9 cellular contexts compared by ENCODE assay signal in the genomic region with DNA sequence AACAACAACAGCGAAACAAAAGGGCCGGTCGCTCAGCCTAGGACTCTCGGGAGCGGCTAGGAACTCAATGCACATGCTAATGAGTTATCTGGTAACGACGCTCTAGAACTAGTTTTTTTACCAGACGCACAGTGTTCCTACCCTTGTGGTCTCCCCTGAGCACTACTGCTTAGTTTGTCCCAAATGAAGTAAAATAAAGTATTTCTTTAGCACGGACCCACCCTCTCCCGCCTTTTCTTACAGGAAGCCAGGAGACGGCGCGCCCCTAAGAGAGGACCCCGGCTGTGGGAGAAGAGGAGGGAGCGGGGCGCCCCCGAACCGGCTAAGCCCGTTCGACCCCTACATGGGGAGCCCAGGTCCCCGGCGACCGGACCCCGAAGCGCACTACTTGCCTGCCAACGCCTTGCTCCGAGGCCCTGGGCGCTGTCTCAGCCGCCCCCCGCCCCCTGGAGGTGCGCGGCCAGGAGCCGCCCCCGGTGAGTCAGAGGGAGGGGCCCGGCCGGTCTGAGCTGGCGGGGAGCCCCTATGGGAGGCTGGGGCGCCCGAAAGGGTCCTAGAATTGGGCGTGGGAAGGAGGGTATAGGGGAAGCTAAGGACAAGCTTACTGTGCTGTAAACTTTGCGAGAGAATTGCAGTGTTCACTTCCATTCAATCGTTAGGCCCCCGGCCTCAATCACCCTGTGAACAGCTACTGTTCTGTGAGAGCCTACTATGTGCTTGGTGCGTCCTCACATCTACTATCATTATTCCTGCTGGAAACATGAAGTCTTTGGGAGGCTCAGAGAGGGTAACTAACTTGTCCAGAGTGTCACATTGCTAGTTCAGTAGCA. TPM values are rescaled to one million over a fixed set of nuclear protein-coding genes. Genes with fewer than 3 reads are reported as not detected.
A peak's percentile ranks its signal among the peaks of the same experiment; 100 is the strongest.
DNase-seq lines count a peak whose midpoint lies in the region; ATAC-seq, FAIRE-seq and TF ChIP-seq lines count a peak whose summit lies in the region.
"Had no signal": no experiment of that assay in that cellular context is flagged by ENCODE, and none has a peak within 500 bp of the region (broad histone marks: within the 10 kb centered on the region; RNA-seq: fewer than 3 reads in every experiment).

No MANE protein-coding gene starts in this region.

- no peak for TF ChIP-seq EP300 in GM12878 (IDR thresholded peaks at IDR 0.05; ENCODE audit: borderline replicate concordance in 1 of 2, control insufficient read depth in 1 of 2, low read depth in 2 of 2, low read length in 2 of 2)

- TF ChIP-seq POLR2A in GM12878 (IDR thresholded peaks at IDR 0.05; ENCODE audit: low read depth, low read length), result no peak

- CTCF ChIA-PET in GM12878 (lab: Yijun Ruan, JAX), result interaction anchor here (1.1 to 3.6 kb wide), 4 partner anchors 22 to 138 kb away, joined by 3 to 12 read pairs (median 5); no protein-coding TSS in a partner anchor

- no peak overlapping the region for H3K27ac ChIP-seq in GM12878 (ENCODE audit: control insufficient read depth, insufficient read depth)

- H3K36me3 Mint-ChIP-seq in IgD-negative memory B cell, result no peaks in the 10 kb centered on the region

- BruUV-seq in GM12878 (replicated peaks; lab: Mats Ljungman, UMichigan), result no TSS peak

- H3K27ac Mint-ChIP-seq in IgD-negative memory B cell, result peak overlapping the region; percentile 16 to 83 (median 77)

- intact Hi-C loops in GM12878 (cut with micrococcal nuclease; ENCODE audit: unreplicated experiment), result no loop called here

- H3K27me3 ChIP-seq in GM12878 (replicated peaks in 1 of 2; ENCODE audit: control insufficient read depth in 2 of 2, insufficient read depth in 2 of 2, low read length in 1 of 2) (no peaks in the 10 kb centered on the region), kidney epithelial cell (ENCODE audit: control insufficient read depth, insufficient read depth, low read length) (no peaks in the 10 kb centered on the region)

- H3K9me3 Mint-ChIP-seq in IgD-negative memory B cell, result no peaks in the 10 kb centered on the region

- H3K36me3 ChIP-seq in GM12878 (ENCODE audit: control insufficient read depth in 2 of 2, insufficient read depth in 2 of 2, low read length in 1 of 2) (no peaks in the 10 kb centered on the region), kidney epithelial cell (ENCODE audit: control insufficient read depth, insufficient read depth, low read length) (no peaks in the 10 kb centered on the region)

- no peak for ATAC-seq in GM12878

- peak overlapping the region; percentile 86 to 99 (median 97) for H3K4me3 Mint-ChIP-seq in IgD-negative memory B cell

- no peak for FAIRE-seq in GM12878 (lab: Jason Lieb, UNC)
- FAIRE-seq: colon had no signal

- H3K27me3 Mint-ChIP-seq in IgD-negative memory B cell, result no peaks in the 10 kb centered on the region

- H4K20me1 ChIP-seq in GM12878 (ENCODE audit: control insufficient read depth, insufficient read depth), result no peaks in the 10 kb centered on the region

- H3K79me2 ChIP-seq in GM12878 (ENCODE audit: control insufficient read depth, insufficient read depth, low read length), result peaks cover 2% of the 10 kb centered on the region

- H3K9me3 ChIP-seq in GM12878 (replicated peaks; ENCODE audit: control insufficient read depth, insufficient read depth, low read length), result no peaks in the 10 kb centered on the region

- WGBS in GM12878 (ENCODE audit: insufficient coverage, insufficient replicate concordance, low lambda C conversion rate, missing lambda C conversion rate), result 8% methylated on average over 28 of the region's 44 CpGs

- no peak overlapping the region; the same call in 1 of the 2 replicates for H3K9ac ChIP-seq in GM12878 (ENCODE audit: control insufficient read depth, insufficient read depth, low read length)

- SMC1A ChIA-PET in GM12878 (lab: Charles Lee; ENCODE audit: uncharacterized antibody, unreplicated experiment), result interaction anchor here (0.7 to 1.2 kb wide), 3 partner anchors 22 to 224 kb away, joined by 3 read pairs; no protein-coding TSS in a partner anchor

- DNase-seq in AG08396 (ENCODE audit: low spot score) (peak; percentile 82), GM12878 (ENCODE audit: low read depth, low spot score) (no peak), kidney epithelial cell (ENCODE audit: low read depth) (no peak), GM19238 (ENCODE audit: insufficient read length, low spot score) (no peak), COLO829 (ENCODE audit: low spot score) (no peak), GM13977 (ENCODE audit: low spot score) (no peak)
- peak; percentile 42 for DNase-seq in stimulated activated CD8-positive, alpha-beta memory T cell treated with anti-CD3 and anti-CD28 coated beads, Interleukin-4, amount 100 ng/mL, for 24 hours (ENCODE audit: low read depth)

- H3K4me1 ChIP-seq in GM12878 (ENCODE audit: control insufficient read depth, insufficient read depth, low read length), result peaks cover 20% of the 10 kb centered on the region

- H3K4me1 Mint-ChIP-seq in IgD-negative memory B cell, result peaks cover 18 to 34% (median 29%) of the 10 kb centered on the region in 3 donors

- peak overlapping the region; percentile 75 for H3K4me2 ChIP-seq in GM12878 (ENCODE audit: control insufficient read depth, insufficient read depth)

- TF ChIP-seq RAD21 in GM12878 (IDR thresholded peaks at IDR 0.05; ENCODE audit: insufficient read depth, low read depth, low read length), result no peak

- in situ Hi-C loops in GM12878 (cut with MboI), result no loop called here
- in situ Hi-C loops in GM13977 (cut with MboI; ENCODE audit: low pct_unique_long_range_greater_than_20kb, low sequenced_read_pairs, unreplicated experiment), result no loop called here

- POLR2A ChIA-PET in GM12878 (lab: Charles Lee), result interaction anchor here (0.6 to 1.0 kb wide), 5 partner anchors 8 to 59 kb away, joined by 3 read pairs; partner anchors contain the start of genes ELMOD3 and RETSAT

- H2AFZ ChIP-seq in GM12878 (ENCODE audit: control insufficient read depth, low read depth, low read length), result peak overlapping the region; percentile 53; the same call in 1 of the 2 replicates

- RAD21 ChIA-PET in GM12878 (lab: Charles Lee; ENCODE audit: unreplicated experiment), result interaction anchor here (2.2 kb wide), 1 partner anchor 22 kb away, joined by 10 read pairs; no protein-coding TSS in a partner anchor

- TF ChIP-seq CTCF in GM12878 (IDR thresholded peaks at IDR 0.05 in 2 of 3, conservative IDR thresholded peaks at IDR 0.05 in 1 of 3; ENCODE audit: control insufficient read depth in 2 of 3, extremely low read depth in 1 of 3, insufficient read depth in 1 of 3, low read depth in 3 of 3, low read length in 3 of 3) (no peak), kidney epithelial cell (IDR thresholded peaks at IDR 0.05; ENCODE audit: insufficient read depth, low read length, poor library complexity, severe bottlenecking) (no peak), GM13977 (IDR thresholded peaks at IDR 0.05; ENCODE audit: extremely low read depth, insufficient read depth, missing control alignments) (no peak)

- H3K4me3 ChIP-seq in GM12878 (no peak overlapping the region), kidney epithelial cell (ENCODE audit: low read depth, low read length) (peak overlapping the region; percentile 59)

RNA-seq across cellular contexts. Expression of gene CAPG, which starts 3.6 kb away (rescaled TPM):
- polyA plus RNA-seq in IgD-negative memory B cell, result 542 TPM
- 25.6 and 33.4 TPM in 2 replicates for total RNA-seq in GM12878 (2013; cell fraction: nucleolus; rRNA removed)
- total RNA-seq in GM12878 (2014; rRNA removed), result 132 and 139 TPM in 2 replicates
- total RNA-seq in GM12878 (2014; rRNA removed; fragmentation: Illumina TruSeq; extraction: Trizol), result 91.7 and 95.6 TPM in 2 replicates
- 109 and 139 TPM in 2 replicates for total RNA-seq in GM12878 (2021)
- polyA plus RNA-seq in GM12878 (2011; ENCODE audit: low read depth), result 7.1 TPM
- polyA plus RNA-seq in GM12878 (2011; rRNA removed), result 29.9 and 47.6 TPM in 2 replicates
- 68.7 and 99.0 TPM in 2 replicates for polyA plus RNA-seq in GM12878 (2011; cell fraction: cytosol; rRNA removed)
- polyA plus RNA-seq in GM12878 (2011; cell fraction: nucleus; rRNA removed), result 44.1 and 53.0 TPM in 2 replicates
- polyA plus RNA-seq in GM12878 (2012), result 15.4 and 29.0 TPM in 2 replicates
- polyA plus RNA-seq in GM12878 (2014; fragmentation: Illumina TruSeq; extraction: Trizol), result 21.9 and 74.5 TPM in 2 replicates
- polyA plus RNA-seq in GM12878 (2014; fragmentation: Nextera tagmentation; extraction: Ambion mirVana), result 10 to 100 TPM; 26.3 to 65.6 TPM
- 169 and 192 TPM in 2 replicates for polyA plus RNA-seq in GM12878 (2014; rRNA removed)
- 100 to 1,000 TPM; 110 to 129 TPM for polyA plus RNA-seq in GM12878 (2016; fragmentation: Nextera tagmentation; extraction: Ambion mirVana)
- polyA minus RNA-seq in GM12878 (2011; rRNA and poly(A)+ RNA removed), result 21.1 and 38.2 TPM in 2 replicates
- polyA minus RNA-seq in GM12878 (2011; cell fraction: cytosol; rRNA and poly(A)+ RNA removed), result 14.4 and 19.4 TPM in 2 replicates
- 5.7 and 9.5 TPM in 2 replicates for polyA minus RNA-seq in GM12878 (2011; cell fraction: nucleus; rRNA and poly(A)+ RNA removed)
- total RNA-seq in kidney epithelial cell, result 260 and 284 TPM in 2 replicates

RNA-seq across cellular contexts. Expression of gene SH2D6, which starts 4.7 kb away (rescaled TPM):
- not detected for polyA plus RNA-seq in IgD-negative memory B cell
- total RNA-seq in GM12878 (2013; cell fraction: nucleolus; rRNA removed), result not detected in 2 replicates
- total RNA-seq in GM12878 (2014; rRNA removed), result 0.23 TPM in 1 of 2 replicates, not detected in the other
- 0.23 and 0.40 TPM in 2 replicates for total RNA-seq in GM12878 (2014; rRNA removed; fragmentation: Illumina TruSeq; extraction: Trizol)
- 0.43 and 0.59 TPM in 2 replicates for total RNA-seq in GM12878 (2021)
- polyA plus RNA-seq in GM12878 (2011; ENCODE audit: low read depth), result not detected
- 0.13 and 0.27 TPM in 2 replicates for polyA plus RNA-seq in GM12878 (2011; rRNA removed)
- polyA plus RNA-seq in GM12878 (2011; cell fraction: cytosol; rRNA removed), result 0.10 TPM in 2 replicates
- polyA plus RNA-seq in GM12878 (2011; cell fraction: nucleus; rRNA removed), result 0.44 and 0.84 TPM in 2 replicates
- 0.18 TPM in 1 of 2 replicates, not detected in the other for polyA plus RNA-seq in GM12878 (2012)
- not detected in 2 replicates for polyA plus RNA-seq in GM12878 (2014; fragmentation: Illumina TruSeq; extraction: Trizol)
- not detected for polyA plus RNA-seq in GM12878 (2014; fragmentation: Nextera tagmentation; extraction: Ambion mirVana)
- 0.99 TPM in 1 of 2 replicates, not detected in the other for polyA plus RNA-seq in GM12878 (2014; rRNA removed)
- not detected for polyA plus RNA-seq in GM12878 (2016; fragmentation: Nextera tagmentation; extraction: Ambion mirVana)
- polyA minus RNA-seq in GM12878 (2011; rRNA and poly(A)+ RNA removed), result not detected in 2 replicates
- 3.1 TPM in 1 of 2 replicates, not detected in the other for polyA minus RNA-seq in GM12878 (2011; cell fraction: cytosol; rRNA and poly(A)+ RNA removed)
- 0.85 and 1.1 TPM in 2 replicates for polyA minus RNA-seq in GM12878 (2011; cell fraction: nucleus; rRNA and poly(A)+ RNA removed)
- total RNA-seq in kidney epithelial cell, result 0.27 TPM in 1 of 2 replicates, not detected in the other

RNA-seq across cellular contexts. Expression of gene ELMOD3, which starts 59.2 kb away (rescaled TPM):
- 16.0 TPM for polyA plus RNA-seq in IgD-negative memory B cell
- 35.5 and 42.9 TPM in 2 replicates for total RNA-seq in GM12878 (2013; cell fraction: nucleolus; rRNA removed)
- 11.0 and 14.6 TPM in 2 replicates for total RNA-seq in GM12878 (2014; rRNA removed)
- total RNA-seq in GM12878 (2014; rRNA removed; fragmentation: Illumina TruSeq; extraction: Trizol), result 10.0 and 10.4 TPM in 2 replicates
- 10.1 and 11.2 TPM in 2 replicates for total RNA-seq in GM12878 (2021)
- 5.8 TPM for polyA plus RNA-seq in GM12878 (2011; ENCODE audit: low read depth)
- 19.0 and 19.1 TPM in 2 replicates for polyA plus RNA-seq in GM12878 (2011; rRNA removed)
- polyA plus RNA-seq in GM12878 (2011; cell fraction: cytosol; rRNA removed), result 18.8 and 22.2 TPM in 2 replicates
- 48.1 and 49.9 TPM in 2 replicates for polyA plus RNA-seq in GM12878 (2011; cell fraction: nucleus; rRNA removed)
- 7.7 and 9.1 TPM in 2 replicates for polyA plus RNA-seq in GM12878 (2012)
- polyA plus RNA-seq in GM12878 (2014; fragmentation: Illumina TruSeq; extraction: Trizol), result 13.5 and 14.0 TPM in 2 replicates
- polyA plus RNA-seq in GM12878 (2014; fragmentation: Nextera tagmentation; extraction: Ambion mirVana), result 1 to 10 TPM; 1.2 to 2.7 TPM
- 12.9 and 18.8 TPM in 2 replicates for polyA plus RNA-seq in GM12878 (2014; rRNA removed)
- polyA plus RNA-seq in GM12878 (2016; fragmentation: Nextera tagmentation; extraction: Ambion mirVana), result 10 to 100 TPM; 13.9 to 14.4 TPM
- 14.6 and 23.0 TPM in 2 replicates for polyA minus RNA-seq in GM12878 (2011; rRNA and poly(A)+ RNA removed)
- 3.0 and 3.7 TPM in 2 replicates for polyA minus RNA-seq in GM12878 (2011; cell fraction: cytosol; rRNA and poly(A)+ RNA removed)
- polyA minus RNA-seq in GM12878 (2011; cell fraction: nucleus; rRNA and poly(A)+ RNA removed), result 13.4 and 18.3 TPM in 2 replicates
- total RNA-seq in kidney epithelial cell, result 19.9 and 22.3 TPM in 2 replicates

RNA-seq across cellular contexts. Expression of gene RETSAT, which starts 59.5 kb away (rescaled TPM):
- polyA plus RNA-seq in IgD-negative memory B cell, result 10.6 TPM
- total RNA-seq in GM12878 (2013; cell fraction: nucleolus; rRNA removed), result 40.3 and 42.7 TPM in 2 replicates
- total RNA-seq in GM12878 (2014; rRNA removed), result 26.5 and 27.6 TPM in 2 replicates
- total RNA-seq in GM12878 (2014; rRNA removed; fragmentation: Illumina TruSeq; extraction: Trizol), result 22.5 and 22.8 TPM in 2 replicates
- total RNA-seq in GM12878 (2021), result 23.6 and 26.2 TPM in 2 replicates
- 11.1 TPM for polyA plus RNA-seq in GM12878 (2011; ENCODE audit: low read depth)
- polyA plus RNA-seq in GM12878 (2011; rRNA removed), result 19.2 and 25.1 TPM in 2 replicates
- polyA plus RNA-seq in GM12878 (2011; cell fraction: cytosol; rRNA removed), result 27.2 and 28.2 TPM in 2 replicates
- polyA plus RNA-seq in GM12878 (2011; cell fraction: nucleus; rRNA removed), result 44.6 and 50.4 TPM in 2 replicates
- 14.9 and 16.3 TPM in 2 replicates for polyA plus RNA-seq in GM12878 (2012)
- 20.4 and 28.8 TPM in 2 replicates for polyA plus RNA-seq in GM12878 (2014; fragmentation: Illumina TruSeq; extraction: Trizol)
- polyA plus RNA-seq in GM12878 (2014; fragmentation: Nextera tagmentation; extraction: Ambion mirVana), result 1 to 10 TPM; 3.3 to 4.4 TPM
- polyA plus RNA-seq in GM12878 (2014; rRNA removed), result 21.3 and 21.6 TPM in 2 replicates
- polyA plus RNA-seq in GM12878 (2016; fragmentation: Nextera tagmentation; extraction: Ambion mirVana), result 10 to 100 TPM; 12.8 to 15.2 TPM
- 27.0 and 35.1 TPM in 2 replicates for polyA minus RNA-seq in GM12878 (2011; rRNA and poly(A)+ RNA removed)
- 15.8 and 18.2 TPM in 2 replicates for polyA minus RNA-seq in GM12878 (2011; cell fraction: cytosol; rRNA and poly(A)+ RNA removed)
- 15.7 and 18.8 TPM in 2 replicates for polyA minus RNA-seq in GM12878 (2011; cell fraction: nucleus; rRNA and poly(A)+ RNA removed)
- 29.6 and 31.6 TPM in 2 replicates for total RNA-seq in kidney epithelial cell

Comparison
In these comparisons a context has a peak if more than half of its experiments do, and no peak if none do; other contexts are left out.
1. DNase-seq: peak in AG08396 (single experiment) and stimulated activated CD8-positive, alpha-beta memory T cell treated with anti-CD3 and anti-CD28 coated beads, Interleukin-4, amount 100 ng/mL, for 24 hours (single experiment); none in GM12878 (single experiment), kidney epithelial cell (single experiment), GM19238 (single experiment), COLO829 (single experiment) and GM13977 (single experiment).